15 cellular contexts compared by ENCODE assay signal in genomic region chr1:62398377-62398776, GRCh38. TPM values are rescaled to one million over a fixed set of nuclear protein-coding genes. Genes with fewer than 3 reads are reported as not detected.
DNase-seq lines count a peak whose midpoint lies in the region; ATAC-seq and TF ChIP-seq lines count a peak whose summit lies in the region.
"Had no signal": no experiment of that assay in that cellular context is flagged by ENCODE, and none has a peak within 500 bp of the region (broad histone marks: within the 10 kb centered on the region; RNA-seq: fewer than 3 reads in every experiment).

No MANE protein-coding gene starts in this region.

- ATAC-seq in lower lobe of right lung (no peak), HG02973 (IDR thresholded peaks at IDR 0.05; ENCODE audit: unreplicated experiment) (no peak)
- ATAC-seq: body of pancreas, right cardiac atrium had no signal

- POLR2A ChIA-PET in AG04450 (lab: Yijun Ruan, JAX) = no interaction called here

- intact Hi-C loops in lower lobe of right lung (cut with DNase I) = no loop called here

- H3K4me3 ChIP-seq in AG04450 (ENCODE audit: low read depth, low read length) = no peak overlapping the region
- no peak overlapping the region for H3K4me3 ChIP-seq in astrocyte of the cerebellum (ENCODE audit: low read depth, low read length)
- no peak overlapping the region for H3K4me3 ChIP-seq in lower lobe of right lung
- H3K4me3 ChIP-seq: body of pancreas had no signal

- DNase-seq in AG04450 (ENCODE audit: low read depth, low spot score) (peak; percentile 15), HPDE6-E6E7 (ENCODE audit: extremely low spot score) (peak; percentile 63), astrocyte of the cerebellum (ENCODE audit: low read depth) (peak; percentile 46), foreskin melanocyte (peak; percentile 61), lower lobe of right lung (no peak), DMS 273 (lab: John Stamatoyannopoulos, UW; ENCODE audit: unreplicated experiment) (no peak), NCI-H748 treated with DMSO at 0.1 percent for 48 hours (lab: John Stamatoyannopoulos, UW) (no peak)
- DNase-seq: ACHN; body of pancreas; effector memory CD4-positive, alpha-beta T cell; mesenchymal stem cell; NCI-H1048; nephron progenitor cell; right cardiac atrium had no signal

- H3K27ac ChIP-seq in AG04450 (ENCODE audit: low read depth, low read length) = no peak overlapping the region
- H3K27ac ChIP-seq in lower lobe of right lung = no peak overlapping the region
- H3K27ac ChIP-seq: body of pancreas had no signal

- CTCF ChIA-PET in AG04450 (lab: Charles Lee) = no interaction called here

- H3K27me3 ChIP-seq in AG04450 (ENCODE audit: control insufficient read depth, insufficient read depth, low read length) (no peaks in the 10 kb centered on the region), lower lobe of right lung (ENCODE audit: low read depth) (no peaks in the 10 kb centered on the region)
- H3K27me3 ChIP-seq: body of pancreas had no signal

- in situ Hi-C loops in astrocyte of the cerebellum (cut with HindIII; ENCODE audit: low sequenced_read_pairs) = no loop called here

- no peaks in the 10 kb centered on the region for H3K9me3 ChIP-seq in AG04450 (ENCODE audit: control insufficient read depth, insufficient read depth, low read length)
- H3K9me3 ChIP-seq in lower lobe of right lung = no peaks in the 10 kb centered on the region
- H3K9me3 ChIP-seq: body of pancreas had no signal

- TF ChIP-seq CTCF in AG04450 (IDR thresholded peaks at IDR 0.05; ENCODE audit: low read depth, low read length) (no peak), astrocyte of the cerebellum (IDR thresholded peaks at IDR 0.05; ENCODE audit: low read depth, low read length, missing control alignments) (no peak), lower lobe of right lung (IDR thresholded peaks at IDR 0.05) (no peak)

- H3K4me1 ChIP-seq in lower lobe of right lung = no peaks in the 10 kb centered on the region
- H3K4me1 ChIP-seq: body of pancreas had no signal

- no peaks in the 10 kb centered on the region for H3K36me3 ChIP-seq in lower lobe of right lung

RNA-seq across cellular contexts. Expression of gene USP1, which starts 38.5 kb away (rescaled TPM):
- polyA plus RNA-seq in AG04450 (2011; rRNA removed) = 8.4 and 13.8 TPM in 2 replicates
- 2.6 and 6.5 TPM in 2 replicates for polyA minus RNA-seq in AG04450 (2011; rRNA and poly(A)+ RNA removed)
- 22.3 TPM for total RNA-seq in lower lobe of right lung

Comparison
In these comparisons a context has a peak if more than half of its experiments do, and no peak if none do; other contexts are left out.
1. DNase-seq: peak in AG04450 (single experiment), HPDE6-E6E7 (single experiment), astrocyte of the cerebellum (single experiment) and foreskin melanocyte (single experiment); none in lower lobe of right lung (single experiment), DMS 273 (single experiment) and NCI-H748 treated with DMSO at 0.1 percent for 48 hours (single experiment).